ENCODE assay signal across 10 cellular contexts in the genomic region with DNA sequence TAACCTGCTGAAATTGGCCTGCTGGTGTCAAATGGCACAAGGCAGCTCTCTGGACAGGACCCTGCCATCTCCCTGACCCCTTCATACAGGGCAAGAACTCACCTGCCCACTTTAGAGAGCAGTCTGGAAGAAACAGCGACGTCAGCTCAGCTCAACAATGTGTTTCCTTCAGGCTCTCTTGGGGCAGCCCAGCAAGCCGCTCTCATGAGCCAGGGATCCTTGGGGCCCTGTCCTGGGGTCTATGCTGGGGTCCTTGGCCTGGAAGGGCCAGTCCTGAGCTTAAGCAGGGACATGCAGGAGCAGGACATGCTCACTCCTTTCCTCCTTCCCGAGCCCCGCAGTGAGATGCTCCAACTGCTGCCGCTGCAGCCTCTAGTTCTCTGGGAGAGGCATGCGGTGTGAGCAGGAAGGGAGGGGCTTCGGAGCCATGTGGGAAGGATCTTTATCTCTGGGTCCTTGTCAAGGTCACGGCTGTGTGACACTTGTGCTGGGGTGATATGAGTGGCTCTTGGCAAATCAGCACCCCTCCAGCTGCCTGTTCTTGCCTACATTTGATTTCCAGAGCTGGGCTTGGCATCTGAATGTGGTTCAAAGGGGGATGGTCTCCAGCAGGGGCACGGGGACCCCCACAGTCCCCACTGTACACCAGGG. TPM values are rescaled to one million over a fixed set of nuclear protein-coding genes. Genes with fewer than 3 reads are reported as not detected.
DNase-seq lines count a peak whose midpoint lies in the region; ATAC-seq, FAIRE-seq and TF ChIP-seq lines count a peak whose summit lies in the region.
"Had no signal": no experiment of that assay in that cellular context is flagged by ENCODE, and none has a peak within 500 bp of the region (broad histone marks: within the 10 kb centered on the region; RNA-seq: fewer than 3 reads in every experiment).

No MANE protein-coding gene starts in this region.

- H3K27ac Mint-ChIP-seq in stimulated activated naive B cell treated with anti-CD40 and anti-IgM and Interleukin-4, amounts not matched to agents 10 μg/mL and 1 μg/mL and 100 μg/mL, for 72 hours: no peak overlapping the region
- H3K27ac Mint-ChIP-seq: activated T-cell treated with anti-CD3 and anti-CD28 coated beads, Interleukin-2, amount 50 U/mL, for 72 hours; T-cell had no signal

- peaks cover 4% of the 10 kb centered on the region for H3K79me2 ChIP-seq in ACC112 (ENCODE audit: control insufficient read depth, insufficient read depth, low read length, unreplicated experiment)

- intact Hi-C loops in pancreas (cut with DNase I): no loop called here

- no peak overlapping the region for H3K4me3 Mint-ChIP-seq in stimulated activated naive B cell treated with anti-CD40 and anti-IgM and Interleukin-4, amounts not matched to agents 10 μg/mL and 1 μg/mL and 100 μg/mL, for 72 hours
- H3K4me3 Mint-ChIP-seq: activated T-cell treated with anti-CD3 and anti-CD28 coated beads, Interleukin-2, amount 50 U/mL, for 72 hours; T-cell had no signal

- H3K27ac ChIP-seq in ACC112 (ENCODE audit: low read depth, low read length) (peak overlapping the region; percentile 92), SJCRH30 (peak overlapping the region; percentile 16; the same call in 1 of the 2 replicates), pancreas (peak overlapping the region in 2 of 4 donors; percentile 2 to 6)

- H3K4me3 ChIP-seq in ACC112 (ENCODE audit: low read depth, low read length) (peak overlapping the region; percentile 60), SJCRH30 (peak overlapping the region; percentile 22), fibroblast of pulmonary artery (replicated peaks; ENCODE audit: low read depth, low read length) (peak overlapping the region; percentile 86), pancreas (no peak overlapping the region)

- H3K9me3 Mint-ChIP-seq in stimulated activated naive B cell treated with anti-CD40 and anti-IgM and Interleukin-4, amounts not matched to agents 10 μg/mL and 1 μg/mL and 100 μg/mL, for 72 hours: no peaks in the 10 kb centered on the region
- H3K9me3 Mint-ChIP-seq: activated T-cell treated with anti-CD3 and anti-CD28 coated beads, Interleukin-2, amount 50 U/mL, for 72 hours; T-cell had no signal

- TF ChIP-seq CTCF in fibroblast of pulmonary artery (IDR thresholded peaks at IDR 0.05; ENCODE audit: low read length, missing control alignments) (no peak), pancreas (IDR thresholded peaks at IDR 0.05) (no peak)

- ATAC-seq in pancreas: peak in 3 of 4 donors; percentile 4 to 9 (median 7)
- no peak for ATAC-seq in stimulated activated naive B cell treated with anti-CD40 and anti-IgM and Interleukin-4, amounts not matched to agents 10 μg/mL and 1 μg/mL and 100 μg/mL, for 72 hours (replicated peaks)
- ATAC-seq: activated T-cell treated with anti-CD3 and anti-CD28 coated beads, Interleukin-2, amount 50 U/mL, for 72 hours; T-cell had no signal

- H3K4me1 Mint-ChIP-seq in stimulated activated naive B cell treated with anti-CD40 and anti-IgM and Interleukin-4, amounts not matched to agents 10 μg/mL and 1 μg/mL and 100 μg/mL, for 72 hours: peaks cover 9 to 18% of the 10 kb centered on the region in 2 donors

- no peaks in the 10 kb centered on the region for H3K36me3 Mint-ChIP-seq in stimulated activated naive B cell treated with anti-CD40 and anti-IgM and Interleukin-4, amounts not matched to agents 10 μg/mL and 1 μg/mL and 100 μg/mL, for 72 hours
- H3K36me3 Mint-ChIP-seq: T-cell had no signal

- H3K27me3 Mint-ChIP-seq in stimulated activated naive B cell treated with anti-CD40 and anti-IgM and Interleukin-4, amounts not matched to agents 10 μg/mL and 1 μg/mL and 100 μg/mL, for 72 hours: peaks cover 70 to 83% of the 10 kb centered on the region in 2 donors

- H3K27me3 ChIP-seq in ACC112 (ENCODE audit: insufficient read depth, low read length): no peaks in the 10 kb centered on the region
- 0 out of 2 replicates have a peak, but pooled peaks cover 3% of the 10 kb centered on the region for H3K27me3 ChIP-seq in SJCRH30
- H3K27me3 ChIP-seq in pancreas: no peaks in the 10 kb centered on the region

- DNase-seq in SJCRH30 (peak; percentile 67 to 76), fibroblast of pulmonary artery (ENCODE audit: low read depth) (peak; percentile 37), pancreas (peak in 1 of 6 donors; percentile 54), medulla oblongata (ENCODE audit: extremely low spot score) (no peak), T-helper 9 cell (no peak), NCI-H1436 treated with DMSO at 0.1 percent for 48 hours (lab: John Stamatoyannopoulos, UW) (no peak)
- DNase-seq in stimulated activated naive B cell treated with anti-CD40 and anti-IgM and Interleukin-4, amounts not matched to agents 10 μg/mL and 1 μg/mL and 100 μg/mL, for 72 hours: no peak
- DNase-seq: activated T-cell treated with anti-CD3 and anti-CD28 coated beads, Interleukin-2, amount 50 U/mL, for 72 hours; T-cell had no signal

- FAIRE-seq in pancreas (lab: Jason Lieb, UNC): no peak

- H3K36me3 ChIP-seq in ACC112 (ENCODE audit: insufficient read depth, low read length) (no peaks in the 10 kb centered on the region), SJCRH30 (no peaks in the 10 kb centered on the region), pancreas (no peaks in the 10 kb centered on the region)

- no peak overlapping the region for H2AFZ ChIP-seq in ACC112 (ENCODE audit: low read length, unreplicated experiment)

- WGBS in pancreas, 2 donors: 21 to 30% methylated on average over 10 of the region's 10 CpGs

- no peaks in the 10 kb centered on the region for H3K9me3 ChIP-seq in SJCRH30 (replicated peaks)
- no peaks in the 10 kb centered on the region for H3K9me3 ChIP-seq in pancreas

- H3K4me1 ChIP-seq in ACC112 (ENCODE audit: control insufficient read depth, insufficient read depth, low read length, unreplicated experiment) (peaks cover 58% of the 10 kb centered on the region), SJCRH30 (peaks cover 54% of the 10 kb centered on the region), pancreas (peaks cover 9 to 10% (median 10%) of the 10 kb centered on the region in 3 donors)

RNA-seq across cellular contexts. Expression of a gene that starts 3.4 kb away (rescaled TPM):
- total RNA-seq in SJCRH30 (2014; rRNA removed; shearing (Covaris generic)): 45.7 and 48.3 TPM in 2 replicates
- total RNA-seq in pancreas: 10 to 100 TPM in 2 of 6 donors, 1 to 10 TPM in 4; 5.3 to 17.9 (median 6.7) TPM
- polyA plus RNA-seq in pancreas: 10 to 100 TPM in 1 of 2 donors, 1 to 10 TPM in 1; 9.4 to 31.2 TPM

RNA-seq across cellular contexts. Expression of a gene that starts 17.8 kb away (rescaled TPM):
- total RNA-seq in SJCRH30 (2014; rRNA removed; shearing (Covaris generic)): 89.0 and 98.6 TPM in 2 replicates
- 10 to 100 TPM; 20.7 to 45.0 (median 29.3) TPM for total RNA-seq in pancreas
- polyA plus RNA-seq in pancreas: 10 to 100 TPM in 1 of 2 donors, 1 to 10 TPM in 1; 7.4 to 10.7 TPM

RNA-seq across cellular contexts. Expression of a gene that starts 47.2 kb away (rescaled TPM):
- total RNA-seq in SJCRH30 (2014; rRNA removed; shearing (Covaris generic)): 56.3 and 82.5 TPM in 2 replicates
- total RNA-seq in pancreas: 10 to 100 TPM; 13.9 to 42.1 (median 20.2) TPM
- 10 to 100 TPM; 34.3 to 86.5 TPM for polyA plus RNA-seq in pancreas

RNA-seq across cellular contexts. Expression of a gene that starts 47.7 kb away (rescaled TPM):
- 140 and 142 TPM in 2 replicates for total RNA-seq in SJCRH30 (2014; rRNA removed; shearing (Covaris generic))
- total RNA-seq in pancreas: 100 to 1,000 TPM in 2 of 6 donors, 10 to 100 TPM in 4; 35.3 to 169 (median 71.4) TPM
- 100 to 1,000 TPM in 1 of 2 donors, 10 to 100 TPM in 1; 80.1 to 102 TPM for polyA plus RNA-seq in pancreas

Comparison
In these comparisons a context has a peak if more than half of its experiments do, and no peak if none do; other contexts are left out.
1. H3K4me3 ChIP-seq: peak in ACC112 (single experiment), SJCRH30 (single experiment) and fibroblast of pulmonary artery (single experiment); none in pancreas (0 of 4).
2. DNase-seq: peak in SJCRH30 (2 of 2) and fibroblast of pulmonary artery (single experiment); none in medulla oblongata (single experiment), T-helper 9 cell (single experiment), stimulated activated naive B cell treated with anti-CD40 and anti-IgM and Interleukin-4, amounts not matched to agents 10 μg/mL and 1 μg/mL and 100 μg/mL, for 72 hours (single experiment) and NCI-H1436 treated with DMSO at 0.1 percent for 48 hours (single experiment).
3. ATAC-seq: peak in pancreas (3 of 4); none in stimulated activated naive B cell treated with anti-CD40 and anti-IgM and Interleukin-4, amounts not matched to agents 10 μg/mL and 1 μg/mL and 100 μg/mL, for 72 hours (0 of 2).